Comparison of ENCODE assay signal across 8 cellular contexts in genomic region chr16:19601083-19601976, GRCh38. TPM values are rescaled to one million over a fixed set of nuclear protein-coding genes. Genes with fewer than 3 reads are reported as not detected.
DNase-seq lines count a peak whose midpoint lies in the region; ATAC-seq and TF ChIP-seq lines count a peak whose summit lies in the region.

No MANE protein-coding gene starts in this region.

- H3K27me3 ChIP-seq in HAP-1 (ENCODE audit: low read depth) (no peaks in the 10 kb centered on the region), left lung (no peaks in the 10 kb centered on the region), upper lobe of left lung (no peaks in the 10 kb centered on the region)

- TF ChIP-seq POLR2A in upper lobe of left lung (IDR thresholded peaks at IDR 0.05): no peak

- H3K4me1 ChIP-seq in HAP-1 (no peaks in the 10 kb centered on the region), left lung (no peaks in the 10 kb centered on the region), upper lobe of left lung (no peaks in the 10 kb centered on the region)

- ATAC-seq in left lung: peak; percentile 26
- no peak for ATAC-seq in upper lobe of left lung (ENCODE audit: low FRiP score in 2 of 2)
- no peak for ATAC-seq in HG03108 (IDR thresholded peaks at IDR 0.05; ENCODE audit: unreplicated experiment)
- ATAC-seq in GM18511 (IDR thresholded peaks at IDR 0.05; ENCODE audit: unreplicated experiment): no peak

- peak in 1 of 2 donors; percentile 39 for TF ChIP-seq CTCF in left lung (IDR thresholded peaks at IDR 0.05)
- TF ChIP-seq CTCF in upper lobe of left lung (IDR thresholded peaks at IDR 0.05): peak in 4 of 6 experiments; percentile 35 to 51 (median 44)

- TF ChIP-seq EP300 in upper lobe of left lung (IDR thresholded peaks at IDR 0.05): no peak

- H3K9me3 ChIP-seq in HAP-1 (no peaks in the 10 kb centered on the region), left lung (no peaks in the 10 kb centered on the region), upper lobe of left lung (no peaks in the 10 kb centered on the region)

- H3K4me3 ChIP-seq in HAP-1 (no peak overlapping the region), left lung (no peak overlapping the region), upper lobe of left lung (no peak overlapping the region)

- 0 out of 2 replicates have a peak, but pooled peaks cover 2% of the 10 kb centered on the region for H3K36me3 ChIP-seq in HAP-1 (replicated peaks)
- H3K36me3 ChIP-seq in left lung: peaks cover 0 to 55% of the 10 kb centered on the region in 2 donors
- H3K36me3 ChIP-seq in upper lobe of left lung: peaks cover 0 to 49% (median 18%) of the 10 kb centered on the region in 4 donors

- in situ Hi-C loops in HAP-1 (cut with MboI; ENCODE audit: low sequenced_read_pairs) (loop anchor here (5.0 to 25.0 kb wide), 2 partner anchors 286 to 786 kb away; no protein-coding TSS in a partner anchor), T47D (cut with HindIII; ENCODE audit: low pct_unique_long_range_greater_than_20kb, low sequenced_read_pairs) (no loop called here)

- intact Hi-C loops in left lung (cut with DNase I): loop anchor here in 1 of 2 donors (5.0 kb wide), 1 partner anchor 286 kb away; no protein-coding TSS in a partner anchor

- WGBS in upper lobe of left lung, 2 donors: 65 to 75% methylated on average over 13 of the region's 13 CpGs

- no peak overlapping the region for H3K27ac ChIP-seq in left lung
- no peak overlapping the region for H3K27ac ChIP-seq in upper lobe of left lung

- peak; percentile 23 for DNase-seq in COLO668 (lab: John Stamatoyannopoulos, UW; ENCODE audit: unreplicated experiment)
- peak; percentile 20 to 58 for DNase-seq in HAP-1 (ENCODE audit: low spot score in 2 of 2)
- peak; percentile 60 for DNase-seq in OCI-M1 (lab: John Stamatoyannopoulos, UW)
- DNase-seq in T47D (ENCODE audit: low read depth in 1 of 2, low spot score in 1 of 2): peak; percentile 31 to 56
- DNase-seq in left lung: no peak
- no peak for DNase-seq in upper lobe of left lung

RNA-seq across cellular contexts. Expression of gene VPS35L, which starts 45.8 kb away (rescaled TPM):
- 10 to 100 TPM; 57.3 to 70.2 TPM for total RNA-seq in left lung
- total RNA-seq in upper lobe of left lung: 10 to 100 TPM; 39.8 to 52.9 (median 45.2) TPM

Comparison
In these comparisons a context has a peak if more than half of its experiments do, and no peak if none do; other contexts are left out.
1. DNase-seq: peak in COLO668 (single experiment), HAP-1 (2 of 2), OCI-M1 (single experiment) and T47D (2 of 2); none in left lung (0 of 2) and upper lobe of left lung (0 of 2).